ENCODE assay signal across 14 cellular contexts in the genomic region with DNA sequence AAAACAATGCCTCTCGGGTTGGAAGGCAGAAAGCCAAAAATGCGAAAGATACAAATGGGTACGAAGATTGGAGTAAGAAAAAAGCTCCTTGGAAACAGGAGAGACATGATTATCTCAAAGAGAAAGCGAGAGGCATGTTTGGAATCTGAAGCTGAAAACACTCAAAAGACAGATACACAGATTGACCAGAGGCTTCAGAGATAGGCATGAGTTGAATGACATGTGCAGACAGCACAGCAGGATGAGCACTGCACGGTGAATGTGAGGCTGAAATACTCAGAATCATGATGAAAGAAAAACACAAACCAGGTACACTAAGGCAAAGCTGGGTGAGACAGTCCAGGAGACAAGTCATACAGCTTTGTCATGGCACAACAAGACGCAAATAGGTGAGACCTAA. TPM values are rescaled to one million over a fixed set of nuclear protein-coding genes. Genes with fewer than 3 reads are reported as not detected.
DNase-seq lines count a peak whose midpoint lies in the region; ATAC-seq and TF ChIP-seq lines count a peak whose summit lies in the region.
"Had no signal": no experiment of that assay in that cellular context is flagged by ENCODE, and none has a peak within 500 bp of the region (broad histone marks: within the 10 kb centered on the region; RNA-seq: fewer than 3 reads in every experiment).

No MANE protein-coding gene starts in this region.

- DNase-seq in EL = peak; percentile 7
- peak; percentile 57 for DNase-seq in RWPE2 (ENCODE audit: low spot score)
- DNase-seq in choroid plexus epithelial cell (ENCODE audit: low read depth) = peak; percentile 62
- no peak for DNase-seq in natural killer cell
- no peak for DNase-seq in D341Med (ENCODE audit: low spot score)
- no peak for DNase-seq in NCI-H2227 (lab: John Stamatoyannopoulos, UW; ENCODE audit: unreplicated experiment)
- DNase-seq: activated CD8-positive, alpha-beta memory T cell treated with anti-CD3 and anti-CD28 coated beads, Interleukin-2, amount 50 U/mL, for 48 hours; Calu3; central memory CD4-positive, alpha-beta T cell; NCI-H446; T-helper 9 cell had no signal

- peaks cover 2 to 5% of the 10 kb centered on the region in 2 donors for H3K9me3 Mint-ChIP-seq in natural killer cell

- intact Hi-C loops in natural killer cell (cut with micrococcal nuclease) = no loop called here

- peaks cover 21% of the 10 kb centered on the region for H3K4me1 ChIP-seq in RWPE2 (ENCODE audit: insufficient read depth, poor library complexity, severe bottlenecking)
- H3K4me1 ChIP-seq: tibial nerve had no signal

- peaks cover 35% of the 10 kb centered on the region for H3K36me3 Mint-ChIP-seq in natural killer cell

- H3K4me3 ChIP-seq in RWPE2 (ENCODE audit: severe bottlenecking) = no peak overlapping the region
- H3K4me3 ChIP-seq in choroid plexus epithelial cell (ENCODE audit: low read depth, low read length) = no peak overlapping the region
- H3K4me3 ChIP-seq: tibial nerve had no signal

- H3K4me1 Mint-ChIP-seq in natural killer cell = peaks cover 36 to 44% of the 10 kb centered on the region in 2 donors

- peaks cover 9% of the 10 kb centered on the region; the same call in 1 of the 2 replicates for H3K36me3 ChIP-seq in RWPE2 (ENCODE audit: low read depth)

- peak overlapping the region; percentile 65 to 73 for H3K27ac Mint-ChIP-seq in natural killer cell

- ATAC-seq in RWPE2 (ENCODE audit: low read depth) (peak; percentile 99), natural killer cell (no peak), HG03159 (IDR thresholded peaks at IDR 0.05; ENCODE audit: unreplicated experiment) (no peak)

- no peaks in the 10 kb centered on the region for H3K27me3 ChIP-seq in RWPE2 (ENCODE audit: insufficient read depth, poor library complexity, severe bottlenecking)
- H3K27me3 ChIP-seq: tibial nerve had no signal

- no peak overlapping the region for H3K4me3 Mint-ChIP-seq in natural killer cell

- H3K27ac ChIP-seq in RWPE2 (ENCODE audit: poor library complexity, severe bottlenecking) = peak overlapping the region; percentile 78
- H3K27ac ChIP-seq: HL-60, tibial nerve had no signal

- H3K27me3 Mint-ChIP-seq in natural killer cell (ENCODE audit: low read depth in 2 of 2) = no peaks in the 10 kb centered on the region

- TF ChIP-seq CTCF in RWPE2 (IDR thresholded peaks at IDR 0.05; ENCODE audit: poor library complexity, severe bottlenecking) = no peak
- TF ChIP-seq CTCF in choroid plexus epithelial cell (conservative IDR thresholded peaks at IDR 0.05; ENCODE audit: low read depth, low read length) = no peak
- TF ChIP-seq CTCF in natural killer cell (IDR thresholded peaks at IDR 0.05) = no peak

- peaks cover 2% of the 10 kb centered on the region for H3K9me3 ChIP-seq in RWPE2 (ENCODE audit: severe bottlenecking)

RNA-seq across cellular contexts. Expression of a gene that starts 30.8 kb away (rescaled TPM):
- 100 to 1,000 TPM; 144 to 209 (median 184) TPM for total RNA-seq in natural killer cell

Comparison
In these comparisons a context has a peak if more than half of its experiments do, and no peak if none do; other contexts are left out.
1. DNase-seq: peak in EL (single experiment), RWPE2 (single experiment) and choroid plexus epithelial cell (single experiment); none in natural killer cell (single experiment), D341Med (single experiment) and NCI-H2227 (single experiment).